ENCODE assay signal across 1 cellular context in the genomic region with DNA sequence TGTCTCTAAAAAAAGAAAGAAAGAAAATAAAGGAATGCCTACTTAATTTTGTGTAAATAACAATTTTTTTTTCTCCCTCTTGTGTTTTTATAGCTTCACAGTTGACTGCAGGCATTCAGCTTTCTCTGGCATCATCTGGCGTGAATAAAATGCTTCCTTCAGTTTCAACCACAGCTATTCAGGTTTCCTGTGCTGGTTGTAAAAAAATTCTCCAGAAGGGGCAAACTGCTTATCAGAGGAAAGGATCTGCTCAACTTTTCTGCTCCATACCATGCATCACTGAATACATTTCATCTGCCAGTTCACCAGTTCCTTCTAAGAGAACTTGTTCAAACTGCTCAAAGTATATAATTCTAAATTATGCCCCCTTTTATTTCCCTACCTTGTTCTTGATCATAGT.
TF ChIP-seq lines count a peak whose summit lies in the region.

No MANE protein-coding gene starts in this region.

TF ChIP-seq in endothelial cell of umbilical vein, 7 proteins besides CTCF, POLR2A, EP300 and RAD21 (continued from another document):
- TF ChIP-seq, protein P1, sequence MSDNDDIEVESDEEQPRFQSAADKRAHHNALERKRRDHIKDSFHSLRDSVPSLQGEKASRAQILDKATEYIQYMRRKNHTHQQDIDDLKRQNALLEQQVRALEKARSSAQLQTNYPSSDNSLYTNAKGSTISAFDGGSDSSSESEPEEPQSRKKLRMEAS (IDR thresholded peaks at IDR 0.05; ENCODE audit: insufficient read depth, insufficient read length), result no peak
